ENCODE assay signal across 27 cellular contexts in genomic region chr13:71300602-71301001, GRCh38.
"Had no signal": no experiment of that assay in that cellular context is flagged by ENCODE, and none has a peak within 500 bp of the region (broad histone marks: within the 10 kb centered on the region; RNA-seq: fewer than 3 reads in every experiment).

No MANE protein-coding gene starts in this region.

- H3K36me3 ChIP-seq: colonic mucosa, esophagus muscularis mucosa, esophagus squamous epithelium, gastrocnemius medialis, gastroesophageal sphincter, heart left ventricle, heart right ventricle had no signal

- FAIRE-seq: colon, endometrium, endothelial cell of umbilical vein had no signal

- DNase-seq: colonic mucosa; cortex of kidney; dermis blood vessel endothelial cell; dorsolateral prefrontal cortex; effector CD4-positive, alpha-beta T cell; effector CD8-positive, alpha-beta T cell; effector memory CD4-positive, alpha-beta T cell; effector memory CD8-positive, alpha-beta T cell; endodermal cell; erythroblast; esophagus squamous epithelium; foreskin fibroblast; foreskin keratinocyte; foreskin melanocyte; gastrocnemius medialis; glutamatergic neuron; head of caudate nucleus; heart left ventricle; heart right ventricle had no signal

- H3K4me1 ChIP-seq: colonic mucosa, esophagus muscularis mucosa, esophagus squamous epithelium, gastrocnemius medialis, gastroesophageal sphincter, heart left ventricle had no signal

- ATAC-seq: effector memory CD8-positive, alpha-beta T cell; esophagus mucosa; foreskin keratinocyte; gastrocnemius medialis; gastroesophageal sphincter; heart left ventricle; heart right ventricle had no signal

- H3K9me3 ChIP-seq: colonic mucosa, esophagus muscularis mucosa, esophagus squamous epithelium, gastrocnemius medialis, gastroesophageal sphincter had no signal

- H3K27ac ChIP-seq: colonic mucosa, coronary artery, dorsolateral prefrontal cortex, epithelial cell of prostate, esophagus muscularis mucosa, esophagus squamous epithelium, foreskin keratinocyte, gastrocnemius medialis, gastroesophageal sphincter, heart left ventricle, heart right ventricle had no signal

- H3K4me3 ChIP-seq: colonic mucosa, coronary artery, dorsolateral prefrontal cortex, esophagus muscularis mucosa, esophagus squamous epithelium, gastrocnemius medialis, gastroesophageal sphincter, heart left ventricle, heart right ventricle had no signal
